Comparison of ENCODE assay signal across 1 cellular context in genomic region chr21:39637197-39637970, GRCh38.
TF ChIP-seq lines count a peak whose summit lies in the region.

No MANE protein-coding gene starts in this region.

TF ChIP-seq in GM23338, 12 proteins besides CTCF, POLR2A, EP300 and RAD21:
- no peak for TF ChIP-seq REST (IDR thresholded peaks at IDR 0.05; ENCODE audit: unreplicated experiment)
- TF ChIP-seq EZH2phosphoT487 (IDR thresholded peaks at IDR 0.05; ENCODE audit: unreplicated experiment) = no peak
- no peak for TF ChIP-seq JUNB (IDR thresholded peaks at IDR 0.05; ENCODE audit: unreplicated experiment)
- no peak for TF ChIP-seq NANOG (IDR thresholded peaks at IDR 0.05; ENCODE audit: borderline replicate concordance)
- no peak for TF ChIP-seq ETS1 (IDR thresholded peaks at IDR 0.05)
- no peak for TF ChIP-seq POLR2AphosphoS5 (IDR thresholded peaks at IDR 0.05; ENCODE audit: low read depth)
